In the genomic region with DNA sequence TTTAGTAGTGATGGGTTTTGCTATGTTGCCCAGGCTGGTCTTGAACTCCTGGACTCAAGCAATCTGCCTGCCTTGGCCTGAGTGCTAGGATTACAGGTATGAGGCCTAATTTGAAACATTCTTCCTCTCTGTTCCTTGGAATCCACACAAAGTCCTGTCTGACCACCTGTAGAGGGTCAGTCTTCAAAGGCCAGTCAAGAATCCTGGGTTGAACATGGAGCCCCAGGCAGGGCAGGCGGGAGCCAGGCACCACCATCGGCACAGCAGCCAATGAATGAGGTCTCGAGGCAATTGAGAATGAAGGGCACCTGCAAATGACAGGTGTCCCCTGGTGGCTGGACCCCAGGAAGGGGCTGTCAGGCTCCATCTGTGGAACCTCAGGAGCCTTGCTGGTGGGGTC, we compare ENCODE assay signal across 30 cellular contexts.
"Had no signal": no experiment of that assay in that cellular context is flagged by ENCODE, and none has a peak within 500 bp of the region (broad histone marks: within the 10 kb centered on the region; RNA-seq: fewer than 3 reads in every experiment).

No MANE protein-coding gene starts in this region.

- H3K27me3 ChIP-seq: ascending aorta, cardiac muscle cell had no signal

- H3K36me3 ChIP-seq: ascending aorta, cardiac muscle cell had no signal

- DNase-seq: activated CD4-positive, alpha-beta memory T cell treated with anti-CD3 and anti-CD28 coated beads, Interleukin-2, amount 10 ng/mL, durations not matched to agents 7 days and 5 days; activated CD4-positive, alpha-beta T cell treated with anti-CD3 and anti-CD28 coated beads for 1 hour; activated CD4-positive, alpha-beta T cell treated with anti-CD3 and anti-CD28 coated beads for 36 hours; activated CD4-positive, alpha-beta T cell treated with anti-CD3 and anti-CD28 coated beads for 48 hours; activated CD4-positive, alpha-beta T cell treated with anti-CD3 and anti-CD28 coated beads, Interleukin-2, amount 10 ng/mL, durations not matched to agents 7 days and 5 days; activated CD4-positive, alpha-beta T cell treated with anti-CD3 and anti-CD28 coated beads, Interleukin-2, amount 50 U/mL, for 48 hours; activated CD4-positive, CD25-positive, alpha-beta regulatory T cell; activated CD8-positive, alpha-beta memory T cell treated with anti-CD3 and anti-CD28 coated beads for 24 hours; activated CD8-positive, alpha-beta memory T cell treated with anti-CD3 and anti-CD28 coated beads, Interleukin-2, amount 10 ng/mL, durations not matched to agents 7 days and 5 days; activated CD8-positive, alpha-beta memory T cell treated with anti-CD3 and anti-CD28 coated beads, Interleukin-2, amount 50 U/mL, for 48 hours; activated CD8-positive, alpha-beta T cell treated with anti-CD3 and anti-CD28 coated beads, Interleukin-2, amount 10 ng/mL, durations not matched to agents 7 days and 5 days; activated effector memory CD4-positive, alpha-beta T cell treated with Interleukin-2 at 50 U/mL for 16 hours; activated gamma-delta T cell; activated naive CD4-positive, alpha-beta T cell treated with anti-CD3 and anti-CD28 coated beads, Interleukin-2, amount 10 ng/mL, durations not matched to agents 7 days and 5 days; activated naive CD4-positive, alpha-beta T cell treated with Interleukin-2 at 50 U/mL for 16 hours; activated naive CD8-positive, alpha-beta T cell treated with anti-CD3 and anti-CD28 coated beads, Interleukin-2, amount 10 ng/mL, durations not matched to agents 7 days and 5 days; activated naive CD8-positive, alpha-beta T cell treated with anti-CD3 and anti-CD28 coated beads, Interleukin-2, amount 50 U/mL, for 24 hours; activated T-cell treated with anti-CD3 and anti-CD28 coated beads, Interleukin-2, amount 50 U/mL, for 24 hours; activated T-cell treated with anti-CD3 and anti-CD28 coated beads, Interleukin-2, amount 50 U/mL, for 48 hours; amygdala; anterior cingulate cortex; caudate nucleus; cerebellar nuclear complex; T-helper 2 cell; T-helper 9 cell had no signal

- H3K27ac ChIP-seq: ascending aorta, cardiac muscle cell, VCaP had no signal

- FAIRE-seq: bronchial epithelial cell, TTC549 had no signal

- H3K4me1 ChIP-seq: ascending aorta had no signal

- H3K4me3 ChIP-seq: ascending aorta, cardiac muscle cell had no signal

- H3K9me3 ChIP-seq: ascending aorta had no signal
